Comparison of ENCODE assay signal across 10 cellular contexts in the genomic region with DNA sequence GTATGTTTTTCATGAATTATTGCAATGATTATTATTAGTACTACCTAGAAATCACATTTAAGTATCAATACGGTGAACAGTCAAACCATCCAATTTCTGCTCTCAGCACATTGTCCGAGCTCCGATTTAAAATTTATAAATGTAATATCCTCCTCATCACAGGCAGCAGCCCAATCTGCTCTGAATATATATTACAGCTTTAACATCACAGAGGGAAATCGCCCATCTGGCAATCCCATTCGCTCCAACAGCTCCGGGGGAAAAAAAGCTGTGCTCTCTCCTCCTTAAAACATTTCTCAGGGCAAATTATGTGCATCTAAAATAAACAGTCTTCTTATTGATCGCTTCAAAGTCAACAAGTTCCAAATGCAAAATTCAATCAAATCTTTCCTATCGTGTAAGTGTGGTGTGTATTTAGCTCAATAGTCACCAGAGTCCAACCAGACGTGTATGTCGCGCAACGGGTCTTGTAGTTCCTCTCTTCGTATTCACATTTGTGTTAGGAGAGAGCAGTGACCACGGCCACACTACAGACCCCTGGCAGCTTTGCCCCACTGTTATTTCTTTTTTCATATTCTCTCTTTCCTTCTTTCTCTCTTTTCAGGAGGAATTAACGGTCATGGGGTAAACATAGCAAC. TPM values are rescaled to one million over a fixed set of nuclear protein-coding genes. Genes with fewer than 3 reads are reported as not detected.
DNase-seq lines count a peak whose midpoint lies in the region; ATAC-seq, FAIRE-seq and TF ChIP-seq lines count a peak whose summit lies in the region.
"Had no signal": no experiment of that assay in that cellular context is flagged by ENCODE, and none has a peak within 500 bp of the region (broad histone marks: within the 10 kb centered on the region; RNA-seq: fewer than 3 reads in every experiment).

No MANE protein-coding gene starts in this region.

- peak overlapping the region; percentile 93 for H3K4me2 ChIP-seq in hepatocyte

- intact Hi-C loops in ascending aorta (cut with DNase I) (loop anchor here (10.0 kb wide), 2 partner anchors 259 to 391 kb away; no protein-coding TSS in a partner anchor), sigmoid colon (cut with DNase I) (loop anchor here (5.0 kb wide), 1 partner anchor 41 kb away; no protein-coding TSS in a partner anchor), natural killer cell (cut with micrococcal nuclease) (no loop called here)

- no peaks in the 10 kb centered on the region for H3K36me3 ChIP-seq in HEK293 (ENCODE audit: control insufficient read depth in 2 of 2, insufficient read depth in 1 of 2, low read length in 2 of 2)
- no peaks in the 10 kb centered on the region for H3K36me3 ChIP-seq in ascending aorta
- no peaks in the 10 kb centered on the region for H3K36me3 ChIP-seq in hepatocyte (replicated peaks; ENCODE audit: insufficient read depth, low read depth)
- H3K36me3 ChIP-seq in sigmoid colon: no peaks in the 10 kb centered on the region

- ATAC-seq in GM19324 (IDR thresholded peaks at IDR 0.05; ENCODE audit: low FRiP score, unreplicated experiment) (no peak), GM18517 (IDR thresholded peaks at IDR 0.05; ENCODE audit: unreplicated experiment) (no peak), natural killer cell (no peak)
- ATAC-seq: activated CD8-positive, alpha-beta memory T cell treated with anti-CD3 and anti-CD28 coated beads, Interleukin-2, amount 10 ng/mL, durations not matched to agents 7 days and 5 days had no signal

- H3K9me3 ChIP-seq in HEK293 (ENCODE audit: control insufficient read depth, insufficient read depth, low read depth, low read length) (no peaks in the 10 kb centered on the region), ascending aorta (no peaks in the 10 kb centered on the region), hepatocyte (ENCODE audit: low read depth) (no peaks in the 10 kb centered on the region), sigmoid colon (no peaks in the 10 kb centered on the region)

- TF ChIP-seq POLR2A in sigmoid colon (IDR thresholded peaks at IDR 0.05): no peak

- H3K79me2 ChIP-seq in hepatocyte: peaks cover 48% of the 10 kb centered on the region

- no peak for TF ChIP-seq EP300 in sigmoid colon (IDR thresholded peaks at IDR 0.05)

- TF ChIP-seq CTCF in HEK293 (tag by site-specific recombination; IDR thresholded peaks at IDR 0.05): no peak
- TF ChIP-seq CTCF in ascending aorta (IDR thresholded peaks at IDR 0.05): no peak
- TF ChIP-seq CTCF in hepatocyte (IDR thresholded peaks at IDR 0.05; ENCODE audit: poor library complexity): no peak
- no peak for TF ChIP-seq CTCF in sigmoid colon (IDR thresholded peaks at IDR 0.05)
- no peak for TF ChIP-seq CTCF in natural killer cell (IDR thresholded peaks at IDR 0.05)

- H3K27me3 Mint-ChIP-seq in natural killer cell (ENCODE audit: low read depth in 2 of 2): peaks cover 5 to 24% of the 10 kb centered on the region in 2 donors

- no peak overlapping the region for H3K4me3 Mint-ChIP-seq in natural killer cell
- H3K4me3 Mint-ChIP-seq: activated CD8-positive, alpha-beta memory T cell treated with anti-CD3 and anti-CD28 coated beads, Interleukin-2, amount 10 ng/mL, durations not matched to agents 7 days and 5 days had no signal

- H3K27me3 ChIP-seq in ascending aorta (no peaks in the 10 kb centered on the region), hepatocyte (no peaks in the 10 kb centered on the region), sigmoid colon (no peaks in the 10 kb centered on the region)

- 50% methylated on average over 15 of the region's 15 CpGs for WGBS in hepatocyte (ENCODE audit: low lambda C conversion rate, missing lambda C conversion rate)
- 60 to 62% methylated on average over 15 of the region's 15 CpGs for WGBS in sigmoid colon, 2 donors

- no peaks in the 10 kb centered on the region for H3K4me1 Mint-ChIP-seq in natural killer cell
- H3K4me1 Mint-ChIP-seq: activated CD8-positive, alpha-beta memory T cell treated with anti-CD3 and anti-CD28 coated beads, Interleukin-2, amount 10 ng/mL, durations not matched to agents 7 days and 5 days had no signal

- no peaks in the 10 kb centered on the region for H4K20me1 ChIP-seq in hepatocyte (ENCODE audit: insufficient read depth, poor library complexity, severe bottlenecking)

- CTCF ChIA-PET in HEK293 (lab: Yijun Ruan, JAX): interaction anchor here (0.8 to 1.1 kb wide), 2 partner anchors 145 to 257 kb away, joined by 4 read pairs; no protein-coding TSS in a partner anchor

- peaks cover 3% of the 10 kb centered on the region in 2 donors for H3K9me3 Mint-ChIP-seq in natural killer cell

- peaks cover 9% of the 10 kb centered on the region for H3K36me3 Mint-ChIP-seq in natural killer cell

- H3K27ac Mint-ChIP-seq in natural killer cell: no peak overlapping the region
- H3K27ac Mint-ChIP-seq: activated CD8-positive, alpha-beta memory T cell treated with anti-CD3 and anti-CD28 coated beads, Interleukin-2, amount 10 ng/mL, durations not matched to agents 7 days and 5 days had no signal

- H3K4me3 ChIP-seq in HEK293 (ENCODE audit: low read depth, low read length): peak overlapping the region; percentile 20
- H3K4me3 ChIP-seq in ascending aorta: peak overlapping the region; percentile 77 to 96
- H3K4me3 ChIP-seq in hepatocyte: peak overlapping the region; percentile 86
- peak overlapping the region; percentile 17 to 87 (median 76) for H3K4me3 ChIP-seq in sigmoid colon

- no peaks in the 10 kb centered on the region for H3K9me2 ChIP-seq in hepatocyte (replicated peaks; ENCODE audit: insufficient read depth)

- FAIRE-seq in GM19239 (lab: Jason Lieb, UNC): no peak

- H3K27ac ChIP-seq in HEK293 (ENCODE audit: extremely low read depth, low read depth, low read length) (no peak overlapping the region; the same call in 1 of the 2 replicates), ascending aorta (peak overlapping the region; percentile 80 to 99), hepatocyte (no peak overlapping the region), sigmoid colon (peak overlapping the region; percentile 53 to 96 (median 92))

- peaks cover 12% of the 10 kb centered on the region for H3K4me1 ChIP-seq in HEK293 (ENCODE audit: control insufficient read depth, insufficient read depth, low read length)
- peaks cover 0 to 2% of the 10 kb centered on the region in 2 donors for H3K4me1 ChIP-seq in ascending aorta
- no peaks in the 10 kb centered on the region for H3K4me1 ChIP-seq in hepatocyte (ENCODE audit: insufficient read depth)
- H3K4me1 ChIP-seq in sigmoid colon: peaks cover 0 to 34% (median 6%) of the 10 kb centered on the region in 4 donors

- POLR2A ChIA-PET in HEK293 (lab: Yijun Ruan, JAX): interaction anchor here (0.7 kb wide), 1 partner anchor 238 kb away, joined by 4 read pairs; no protein-coding TSS in a partner anchor

- H2AFZ ChIP-seq in hepatocyte: no peak overlapping the region

- DNase-seq in ascending aorta (ENCODE audit: low spot score in 2 of 2): no peak
- no peak for DNase-seq in hepatocyte (ENCODE audit: low spot score)
- peak; percentile 64 for DNase-seq in sigmoid colon
- DNase-seq in GM19239 (ENCODE audit: insufficient read length, low spot score): no peak
- no peak for DNase-seq in natural killer cell
- DNase-seq: activated CD8-positive, alpha-beta memory T cell treated with anti-CD3 and anti-CD28 coated beads, Interleukin-2, amount 10 ng/mL, durations not matched to agents 7 days and 5 days; NCI-H2171 had no signal

TF ChIP-seq in HEK293, 187 proteins besides CTCF, POLR2A, EP300 and RAD21:
- TF ChIP-seq PRDM10 (tag by site-specific recombination; IDR thresholded peaks at IDR 0.05): 0 out of 2 replicates have a peak, but pooled peaks have one; percentile 31
- TF ChIP-seq, protein P1, sequence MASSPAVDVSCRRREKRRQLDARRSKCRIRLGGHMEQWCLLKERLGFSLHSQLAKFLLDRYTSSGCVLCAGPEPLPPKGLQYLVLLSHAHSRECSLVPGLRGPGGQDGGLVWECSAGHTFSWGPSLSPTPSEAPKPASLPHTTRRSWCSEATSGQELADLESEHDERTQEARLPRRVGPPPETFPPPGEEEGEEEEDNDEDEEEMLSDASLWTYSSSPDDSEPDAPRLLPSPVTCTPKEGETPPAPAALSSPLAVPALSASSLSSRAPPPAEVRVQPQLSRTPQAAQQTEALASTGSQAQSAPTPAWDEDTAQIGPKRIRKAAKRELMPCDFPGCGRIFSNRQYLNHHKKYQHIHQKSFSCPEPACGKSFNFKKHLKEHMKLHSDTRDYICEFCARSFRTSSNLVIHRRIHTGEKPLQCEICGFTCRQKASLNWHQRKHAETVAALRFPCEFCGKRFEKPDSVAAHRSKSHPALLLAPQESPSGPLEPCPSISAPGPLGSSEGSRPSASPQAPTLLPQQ (tag by site-specific recombination; IDR thresholded peaks at IDR 0.05): no peak
- peak; percentile 39; the same call in 1 of the 2 replicates for TF ChIP-seq ZNF335 (tag by site-specific recombination; conservative IDR thresholded peaks at IDR 0.05)

RNA-seq across cellular contexts. Expression of gene FIGN, which starts 2.4 kb away (rescaled TPM):
- total RNA-seq in ascending aorta (4.3 TPM), hepatocyte (4.5 and 6.0 TPM in 2 replicates), sigmoid colon (1 to 10 TPM; 2.9 to 8.0 (median 5.9) TPM), natural killer cell (not detected)
- polyA plus RNA-seq in hepatocyte (1.4 TPM in 2 replicates), sigmoid colon (under 1 TPM in 2 of 3 donors, not detected in 1; under 0.01 to 0.60 TPM)
- total RNA-seq: activated CD8-positive, alpha-beta memory T cell treated with anti-CD3 and anti-CD28 coated beads, Interleukin-2, amount 10 ng/mL, durations not matched to agents 7 days and 5 days had no signal

Comparison
In these comparisons a context has a peak if more than half of its experiments do, and no peak if none do; other contexts are left out.
1. H3K27ac ChIP-seq: peak in ascending aorta (2 of 2) and sigmoid colon (4 of 4); none in HEK293 (single experiment) and hepatocyte (single experiment).
2. H3K4me3 ChIP-seq: peak in every context shown above with its lines; median percentile 86 in ascending aorta; 86 in hepatocyte; 76 in sigmoid colon; 20 in HEK293.